ENCODE assay signal across 8 cellular contexts in the genomic region with DNA sequence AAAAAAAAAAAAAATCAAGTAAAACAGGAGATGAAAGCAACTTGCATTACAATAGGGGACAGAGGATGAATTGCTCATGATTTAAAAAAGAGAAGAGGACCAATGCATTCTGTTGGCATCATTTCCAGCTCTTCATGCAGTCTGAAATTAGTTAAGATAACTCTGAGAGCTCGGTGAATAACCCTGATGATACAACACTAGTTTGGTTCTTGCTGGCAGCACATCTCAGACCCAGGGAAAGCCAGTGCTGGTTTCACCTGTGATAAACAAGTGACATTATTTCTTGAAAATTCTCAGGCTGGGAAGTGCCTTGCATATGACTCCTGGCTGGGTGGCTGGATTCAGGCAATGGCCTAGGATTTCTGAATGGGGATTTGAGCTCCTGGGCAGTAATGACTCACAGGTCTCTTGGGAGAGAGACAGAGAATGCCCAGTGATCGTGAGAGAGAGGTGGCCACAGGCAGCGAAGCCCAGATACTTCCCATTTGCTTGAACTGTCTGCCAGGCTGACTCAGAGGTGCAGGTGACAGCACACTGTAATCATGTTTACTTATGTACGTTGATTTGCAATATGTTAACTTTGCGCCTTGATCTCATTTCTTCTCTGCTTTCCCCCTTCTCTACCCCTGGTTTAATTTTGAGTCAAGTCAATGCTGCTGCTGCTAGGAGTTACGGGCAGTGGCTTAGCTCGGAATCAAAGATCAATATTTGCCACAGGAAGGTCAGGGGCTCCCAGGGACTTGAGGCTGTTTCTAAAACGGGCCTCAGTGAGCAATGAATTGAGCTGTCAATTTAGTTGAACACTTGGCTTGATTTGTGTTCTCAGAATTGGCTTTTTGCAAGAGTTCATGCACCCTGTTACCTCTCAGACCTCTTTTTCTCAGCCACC. TPM values are rescaled to one million over a fixed set of nuclear protein-coding genes. Genes with fewer than 3 reads are reported as not detected.
DNase-seq lines count a peak whose midpoint lies in the region; ATAC-seq, FAIRE-seq and TF ChIP-seq lines count a peak whose summit lies in the region.

No MANE protein-coding gene starts in this region.

- peaks cover 16 to 64% (median 42%) of the 10 kb centered on the region in 7 donors for H3K4me1 Mint-ChIP-seq in naive thymus-derived CD4-positive, alpha-beta T cell
- H3K4me1 Mint-ChIP-seq in activated naive CD8-positive, alpha-beta T cell treated with anti-CD3 and anti-CD28 coated beads, Interleukin-2, amount 50 U/mL, for 24 hours: peaks cover 37% of the 10 kb centered on the region

- no peak overlapping the region for H3K27ac ChIP-seq in naive thymus-derived CD4-positive, alpha-beta T cell (ENCODE audit: low read depth, low read length)

- peaks cover 0 to 4% (median 0%) of the 10 kb centered on the region in 11 donors for H3K9me3 Mint-ChIP-seq in naive thymus-derived CD4-positive, alpha-beta T cell
- peaks cover 4% of the 10 kb centered on the region for H3K9me3 Mint-ChIP-seq in activated naive CD8-positive, alpha-beta T cell treated with anti-CD3 and anti-CD28 coated beads, Interleukin-2, amount 50 U/mL, for 24 hours

- in situ Hi-C loops in astrocyte of the spinal cord (cut with HindIII; ENCODE audit: low sequenced_read_pairs): no loop called here

- H3K4me1 ChIP-seq in naive thymus-derived CD4-positive, alpha-beta T cell (ENCODE audit: control insufficient read depth in 2 of 2, insufficient read depth in 2 of 2, low read length in 2 of 2): peaks cover 27 to 29% of the 10 kb centered on the region in 2 donors

- peak; percentile 66 for ATAC-seq in naive thymus-derived CD4-positive, alpha-beta T cell
- ATAC-seq in activated naive CD8-positive, alpha-beta T cell treated with anti-CD3 and anti-CD28 coated beads, Interleukin-2, amount 50 U/mL, for 24 hours: no peak

- no peak overlapping the region for H3K27ac Mint-ChIP-seq in naive thymus-derived CD4-positive, alpha-beta T cell
- no peak overlapping the region for H3K27ac Mint-ChIP-seq in activated naive CD8-positive, alpha-beta T cell treated with anti-CD3 and anti-CD28 coated beads, Interleukin-2, amount 50 U/mL, for 24 hours

- TF ChIP-seq CTCF in astrocyte of the spinal cord (IDR thresholded peaks at IDR 0.05; ENCODE audit: low read depth, low read length): no peak
- TF ChIP-seq CTCF in D721Med (IDR thresholded peaks at IDR 0.05; ENCODE audit: insufficient read depth, missing control alignments): no peak

- intact Hi-C loops in naive thymus-derived CD4-positive, alpha-beta T cell (cut with micrococcal nuclease): no loop called here

- H3K27me3 ChIP-seq in naive thymus-derived CD4-positive, alpha-beta T cell (ENCODE audit: control insufficient read depth in 2 of 2, insufficient read depth in 2 of 2, low read length in 2 of 2): no peaks in the 10 kb centered on the region

- no peak for FAIRE-seq in D721Med (lab: Jason Lieb, UNC)

- peaks cover 0 to 9% (median 7%) of the 10 kb centered on the region in 5 donors for H3K36me3 Mint-ChIP-seq in naive thymus-derived CD4-positive, alpha-beta T cell
- no peaks in the 10 kb centered on the region for H3K36me3 Mint-ChIP-seq in activated naive CD8-positive, alpha-beta T cell treated with anti-CD3 and anti-CD28 coated beads, Interleukin-2, amount 50 U/mL, for 24 hours (ENCODE audit: low read depth)

- no peak overlapping the region for H3K4me3 ChIP-seq in astrocyte of the spinal cord (ENCODE audit: low read depth, low read length)
- H3K4me3 ChIP-seq in naive thymus-derived CD4-positive, alpha-beta T cell (ENCODE audit: low read length): no peak overlapping the region

- peak; percentile 35 for DNase-seq in DMS53 treated with DMSO at 0.1 percent for 48 hours (lab: John Stamatoyannopoulos, UW; ENCODE audit: unreplicated experiment)
- DNase-seq in HuH-7 (ENCODE audit: low spot score): peak; percentile 36
- DNase-seq in astrocyte of the spinal cord (ENCODE audit: low read depth, low spot score): peak; percentile 37
- DNase-seq in naive thymus-derived CD4-positive, alpha-beta T cell: no peak
- DNase-seq in iPS-NIHi11 (ENCODE audit: low spot score): no peak
- DNase-seq in NCI-H2196 treated with DMSO at 0.1 percent for 48 hours (lab: John Stamatoyannopoulos, UW; ENCODE audit: unreplicated experiment): no peak
- DNase-seq in D721Med (ENCODE audit: insufficient read length, low spot score): no peak
- no peak for DNase-seq in activated naive CD8-positive, alpha-beta T cell treated with anti-CD3 and anti-CD28 coated beads, Interleukin-2, amount 50 U/mL, for 24 hours

- CTCF ChIA-PET in naive thymus-derived CD4-positive, alpha-beta T cell (lab: Charles Lee): interaction anchor here (0.6 kb wide), 2 partner anchors 15 to 24 kb away, joined by 3 read pairs; no protein-coding TSS in a partner anchor

- H3K4me3 Mint-ChIP-seq in naive thymus-derived CD4-positive, alpha-beta T cell: no peak overlapping the region
- H3K4me3 Mint-ChIP-seq in activated naive CD8-positive, alpha-beta T cell treated with anti-CD3 and anti-CD28 coated beads, Interleukin-2, amount 50 U/mL, for 24 hours: no peak overlapping the region

- H3K9me3 ChIP-seq in naive thymus-derived CD4-positive, alpha-beta T cell (ENCODE audit: control insufficient read depth in 2 of 3, low read length in 3 of 3): no peaks in the 10 kb centered on the region

- no peaks in the 10 kb centered on the region for H3K27me3 Mint-ChIP-seq in naive thymus-derived CD4-positive, alpha-beta T cell
- no peaks in the 10 kb centered on the region for H3K27me3 Mint-ChIP-seq in activated naive CD8-positive, alpha-beta T cell treated with anti-CD3 and anti-CD28 coated beads, Interleukin-2, amount 50 U/mL, for 24 hours

- POLR2A ChIA-PET in naive thymus-derived CD4-positive, alpha-beta T cell (lab: Charles Lee): interaction anchor here (0.6 to 1.1 kb wide), 5 partner anchors 10 to 44 kb away, joined by 3 read pairs; partner anchors contain the start of genes ARSG and SLC16A6

- no peaks in the 10 kb centered on the region for H3K36me3 ChIP-seq in naive thymus-derived CD4-positive, alpha-beta T cell (ENCODE audit: control insufficient read depth in 2 of 3, insufficient read depth in 3 of 3, low read length in 3 of 3)

RNA-seq across cellular contexts. Expression of gene ARSG, which starts 27.1 kb away (rescaled TPM):
- total RNA-seq in naive thymus-derived CD4-positive, alpha-beta T cell: 10 to 100 TPM in 4 of 5 experiments, 1 to 10 TPM in 1; 7.3 to 20.0 (median 13.2) TPM
- polyA plus RNA-seq in naive thymus-derived CD4-positive, alpha-beta T cell: 1 to 10 TPM; 7.9 to 8.5 TPM

RNA-seq across cellular contexts. Expression of gene SLC16A6, which starts 27.4 kb away (rescaled TPM):
- 10 to 100 TPM in 1 of 5 experiments, 1 to 10 TPM in 4; 4.0 to 12.5 (median 6.8) TPM for total RNA-seq in naive thymus-derived CD4-positive, alpha-beta T cell
- polyA plus RNA-seq in naive thymus-derived CD4-positive, alpha-beta T cell: 1 to 10 TPM in 1 of 2 donors, under 1 TPM in 1; 0.74 to 1.1 TPM

Comparison
In these comparisons a context has a peak if more than half of its experiments do, and no peak if none do; other contexts are left out.
1. DNase-seq: peak in DMS53 treated with DMSO at 0.1 percent for 48 hours (single experiment), HuH-7 (single experiment) and astrocyte of the spinal cord (single experiment); none in naive thymus-derived CD4-positive, alpha-beta T cell (0 of 9), iPS-NIHi11 (single experiment), NCI-H2196 treated with DMSO at 0.1 percent for 48 hours (single experiment), D721Med (single experiment) and activated naive CD8-positive, alpha-beta T cell treated with anti-CD3 and anti-CD28 coated beads, Interleukin-2, amount 50 U/mL, for 24 hours (single experiment).